14 cellular contexts compared by ENCODE assay signal in the genomic region with DNA sequence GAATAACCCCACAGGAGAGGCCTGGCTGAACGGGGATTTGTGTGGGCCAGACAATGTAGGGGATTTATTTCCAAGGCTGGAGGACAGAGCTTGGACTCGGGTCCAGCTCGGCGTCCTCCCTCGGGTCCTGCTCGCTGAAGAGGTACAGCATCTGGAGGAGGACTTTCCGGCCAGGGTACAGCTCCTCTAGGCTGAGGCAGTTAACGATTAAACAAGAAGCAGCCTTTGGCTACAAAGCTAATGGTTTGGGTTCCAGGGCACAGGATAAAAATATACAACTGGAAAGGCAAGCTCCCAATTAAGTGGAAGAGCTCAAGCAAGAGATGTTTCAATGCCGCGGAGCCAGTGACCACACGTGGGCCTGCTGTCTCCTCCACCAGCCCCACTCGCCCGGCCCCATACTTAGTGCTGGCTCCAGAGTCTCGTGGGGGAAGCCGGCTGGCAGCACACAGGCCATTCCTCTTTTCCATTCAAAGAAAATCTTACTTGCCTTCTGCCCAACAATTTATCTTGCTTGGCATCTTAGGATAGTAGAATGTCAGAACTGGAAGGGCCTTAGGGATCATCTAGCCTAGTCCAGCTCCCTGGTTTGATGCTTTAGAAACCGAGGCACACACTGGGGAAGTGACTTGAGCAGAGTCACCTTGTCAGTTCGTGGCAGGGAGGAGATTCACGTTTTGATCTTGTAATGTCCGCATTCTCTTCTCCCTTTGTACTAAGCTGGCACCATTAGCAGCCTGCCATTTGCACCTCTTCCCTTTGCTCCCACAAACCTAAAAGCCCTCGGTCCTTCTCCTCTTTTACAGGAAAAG.
A peak's percentile ranks its signal among the peaks of the same experiment; 100 is the strongest.
DNase-seq lines count a peak whose midpoint lies in the region; ATAC-seq, FAIRE-seq and TF ChIP-seq lines count a peak whose summit lies in the region.
"Had no signal": no experiment of that assay in that cellular context is flagged by ENCODE, and none has a peak within 500 bp of the region (broad histone marks: within the 10 kb centered on the region; RNA-seq: fewer than 3 reads in every experiment).

No MANE protein-coding gene starts in this region.

- H3K27ac ChIP-seq in AG04450 (ENCODE audit: low read depth, low read length) (peak overlapping the region; percentile 59), esophagus (ENCODE audit: low read depth in 2 of 2, low read length in 1 of 2) (peak overlapping the region; percentile 57 to 66), HepG2 (ENCODE audit: extremely low read length, insufficient read depth, low read length) (peak overlapping the region; percentile 26), spleen (peak overlapping the region in 6 of 8 donors; percentile 14 to 62 (median 44))

- TF ChIP-seq POLR2A in HepG2 (IDR thresholded peaks at IDR 0.05; ENCODE audit: insufficient read depth in 1 of 2, low read depth in 2 of 2, low read length in 2 of 2) (no peak), spleen (IDR thresholded peaks at IDR 0.05) (no peak)

- TF ChIP-seq CTCF in AG04450 (IDR thresholded peaks at IDR 0.05; ENCODE audit: low read depth, low read length) (no peak), HepG2 (CRISPR knock-in tag; IDR thresholded peaks at IDR 0.05) (0 out of 2 replicates have a peak, but pooled peaks have one; percentile 2), spleen (IDR thresholded peaks at IDR 0.05 in 8 of 11, conservative IDR thresholded peaks at IDR 0.05 in 3 of 11) (no peak)

- no peaks in the 10 kb centered on the region for H3K79me2 ChIP-seq in HepG2 (ENCODE audit: insufficient read depth, low read length)

- no peaks in the 10 kb centered on the region for H3K9me3 ChIP-seq in AG04450 (ENCODE audit: control insufficient read depth, insufficient read depth, low read length)
- H3K9me3 ChIP-seq in esophagus (ENCODE audit: control insufficient read depth in 2 of 2, insufficient read depth in 1 of 2, low read depth in 1 of 2, low read length in 1 of 2): no peaks in the 10 kb centered on the region
- no peaks in the 10 kb centered on the region for H3K9me3 ChIP-seq in HepG2 (ENCODE audit: low read length)
- H3K9me3 ChIP-seq in spleen: no peaks in the 10 kb centered on the region

- no peak overlapping the region for H2AFZ ChIP-seq in HepG2 (ENCODE audit: low read length)

- FAIRE-seq in HepG2 (lab: Jason Lieb, UNC): peak; percentile 84
- FAIRE-seq: G401.6, K562 had no signal

- in situ Hi-C loops in HepG2 (cut with HindIII; ENCODE audit: extremely low pct_ligation_motif_present, low pct_unique_long_range_greater_than_20kb): no loop called here

- POLR2A ChIA-PET in AG04450 (lab: Yijun Ruan, JAX): no interaction called here
- POLR2A ChIA-PET in HepG2 (lab: Yijun Ruan, JAX): interaction anchor here (0.8 to 1.4 kb wide), 2 partner anchors 23 to 99 kb away, joined by 3 to 7 read pairs; no protein-coding TSS in a partner anchor

- H3K4me1 ChIP-seq in esophagus (ENCODE audit: control insufficient read depth in 2 of 2, insufficient read depth in 2 of 2, low read length in 1 of 2) (peaks cover 5 to 7% of the 10 kb centered on the region in 2 donors), HepG2 (ENCODE audit: insufficient read depth, low read length) (peaks cover 47% of the 10 kb centered on the region), spleen (peaks cover 0 to 5% (median 0%) of the 10 kb centered on the region in 6 donors)

- no peaks in the 10 kb centered on the region for H3K36me3 Mint-ChIP-seq in activated CD4-positive, alpha-beta T cell treated with anti-CD3 and anti-CD28 coated beads, Interleukin-2, amount 10 ng/mL, durations not matched to agents 24 days and 14 days (ENCODE audit: low read depth)

- H3K36me3 ChIP-seq in esophagus (ENCODE audit: control insufficient read depth in 2 of 2, insufficient read depth in 2 of 2, low read length in 1 of 2) (no peaks in the 10 kb centered on the region), HepG2 (replicated peaks in 1 of 2; ENCODE audit: control insufficient read depth in 1 of 2, insufficient read depth in 2 of 2, low read length in 2 of 2) (no peaks in the 10 kb centered on the region), spleen (no peaks in the 10 kb centered on the region)

- no peak overlapping the region; the same call in 1 of the 2 replicates for H3K9ac ChIP-seq in HepG2 (ENCODE audit: insufficient read depth, low read depth, low read length)

- no peak for TF ChIP-seq RAD21 in HepG2 (CRISPR knock-in tag; IDR thresholded peaks at IDR 0.05)

- CTCF ChIA-PET in AG04450 (lab: Charles Lee): interaction anchor here (0.6 to 1.7 kb wide), 4 partner anchors 21 to 106 kb away, joined by 3 to 11 read pairs (median 4); no protein-coding TSS in a partner anchor
- CTCF ChIA-PET in HepG2 (lab: Yijun Ruan, JAX; ENCODE audit: low intra/inter-chr PET ratio, low total read pairs): no interaction called here

- no peaks in the 10 kb centered on the region for H3K4me1 Mint-ChIP-seq in activated CD4-positive, alpha-beta T cell treated with anti-CD3 and anti-CD28 coated beads, Interleukin-2, amount 10 ng/mL, durations not matched to agents 24 days and 14 days
- H3K4me1 Mint-ChIP-seq: activated B cell treated with CpG ODN at 0.5 μM for 24 hours had no signal

- 73 to 77% methylated on average over 20 of the region's 20 CpGs for WGBS in esophagus, 2 donors
- WGBS in HepG2 (ENCODE audit: low lambda C conversion rate): 26% methylated on average over 20 of the region's 20 CpGs
- WGBS in spleen, 5 donors: 81 to 93% (median 92%) methylated on average over 20 of the region's 20 CpGs

- no peaks in the 10 kb centered on the region for H3K9me3 Mint-ChIP-seq in activated CD4-positive, alpha-beta T cell treated with anti-CD3 and anti-CD28 coated beads, Interleukin-2, amount 10 ng/mL, durations not matched to agents 24 days and 14 days
- H3K9me3 Mint-ChIP-seq: activated B cell treated with CpG ODN at 0.5 μM for 24 hours; activated naive CD4-positive, alpha-beta T cell treated with anti-CD3 and anti-CD28 coated beads for 36 hours had no signal

- H3K4me2 ChIP-seq in HepG2 (ENCODE audit: low read depth, low read length): peak overlapping the region; percentile 63

- no peak overlapping the region for H3K27ac Mint-ChIP-seq in activated CD4-positive, alpha-beta T cell treated with anti-CD3 and anti-CD28 coated beads, Interleukin-2, amount 10 ng/mL, durations not matched to agents 24 days and 14 days
- H3K27ac Mint-ChIP-seq: activated B cell treated with CpG ODN at 0.5 μM for 24 hours; activated naive CD4-positive, alpha-beta T cell treated with anti-CD3 and anti-CD28 coated beads for 36 hours had no signal

- no peak overlapping the region for H3K4me3 ChIP-seq in AG04450 (ENCODE audit: low read depth, low read length)
- H3K4me3 ChIP-seq in esophagus (ENCODE audit: low read depth in 1 of 2, low read length in 2 of 2): no peak overlapping the region
- peak overlapping the region in 2 of 3 experiments; percentile 11 to 28; a peak in 1 of 6 replicates for H3K4me3 ChIP-seq in HepG2 (replicated peaks in 1 of 3; ENCODE audit: insufficient read depth in 1 of 3, low read depth in 2 of 3, low read length in 3 of 3)
- no peak overlapping the region for H3K4me3 ChIP-seq in spleen
- H3K4me3 ChIP-seq: K562 had no signal

- H4K20me1 ChIP-seq in HepG2 (ENCODE audit: insufficient read depth, low read length): no peaks in the 10 kb centered on the region

- ATAC-seq in HepG2: peak; percentile 87
- ATAC-seq: K562 had no signal

- peak in 1 of 2 experiments; percentile 36; a peak in 2 of 4 replicates for TF ChIP-seq EP300 in HepG2 (IDR thresholded peaks at IDR 0.05; ENCODE audit: low read depth in 2 of 2, low read length in 2 of 2)
- no peak for TF ChIP-seq EP300 in HepG2 (CRISPR knock-in tag; IDR thresholded peaks at IDR 0.05; ENCODE audit: borderline replicate concordance)

- intact Hi-C loops in HepG2 (cut with micrococcal nuclease; ENCODE audit: unreplicated experiment) (no loop called here), spleen (cut with DNase I; ENCODE audit: low total_unique reads) (no loop called here)
- intact Hi-C loops in activated CD4-positive, alpha-beta T cell treated with anti-CD3 and anti-CD28 coated beads, Interleukin-2, amount 10 ng/mL, durations not matched to agents 24 days and 14 days (cut with micrococcal nuclease): no loop called here

- no peak overlapping the region for H3K4me3 Mint-ChIP-seq in activated CD4-positive, alpha-beta T cell treated with anti-CD3 and anti-CD28 coated beads, Interleukin-2, amount 10 ng/mL, durations not matched to agents 24 days and 14 days
- H3K4me3 Mint-ChIP-seq: activated B cell treated with CpG ODN at 0.5 μM for 24 hours; activated naive CD4-positive, alpha-beta T cell treated with anti-CD3 and anti-CD28 coated beads for 36 hours had no signal

- DNase-seq in AG04450 (ENCODE audit: low read depth, low spot score) (no peak), HepG2 (ENCODE audit: low spot score) (no peak), spleen (peak; percentile 47), GM19240 (ENCODE audit: insufficient read length, low spot score) (no peak), iPS-NIHi11 (ENCODE audit: low spot score) (no peak), NCI-H1930 (lab: John Stamatoyannopoulos, UW) (no peak)
- no peak for DNase-seq in activated CD4-positive, alpha-beta T cell treated with anti-CD3 and anti-CD28 coated beads, Interleukin-2, amount 10 ng/mL, durations not matched to agents 24 days and 14 days
- DNase-seq: activated B cell treated with CpG ODN at 0.5 μM for 24 hours; activated naive CD4-positive, alpha-beta T cell treated with anti-CD3 and anti-CD28 coated beads for 36 hours; NCI-H1436; stimulated activated CD8-positive, alpha-beta memory T cell treated with anti-CD3 and anti-CD28 coated beads, Interleukin-4, amount 100 ng/mL, for 48 hours had no signal

- no TSS peak for BruUV-seq in HepG2 (replicated peaks; lab: Mats Ljungman, UMichigan)

- H3K27me3 ChIP-seq in AG04450 (ENCODE audit: control insufficient read depth, insufficient read depth, low read length) (no peaks in the 10 kb centered on the region), esophagus (ENCODE audit: control insufficient read depth in 1 of 2, insufficient read depth in 2 of 2, low read length in 2 of 2) (no peaks in the 10 kb centered on the region), HepG2 (ENCODE audit: control insufficient read depth in 1 of 2, insufficient read depth in 2 of 2, low read length in 2 of 2) (no peaks in the 10 kb centered on the region), spleen (replicated peaks in 1 of 7) (no peaks in the 10 kb centered on the region)

- H3K27me3 Mint-ChIP-seq in activated CD4-positive, alpha-beta T cell treated with anti-CD3 and anti-CD28 coated beads, Interleukin-2, amount 10 ng/mL, durations not matched to agents 24 days and 14 days: no peaks in the 10 kb centered on the region
- H3K27me3 Mint-ChIP-seq: activated B cell treated with CpG ODN at 0.5 μM for 24 hours had no signal

TF ChIP-seq in HepG2, 621 proteins besides CTCF, POLR2A, EP300 and RAD21 (continues in another document):
- TF ChIP-seq ADNP (CRISPR knock-in tag; IDR thresholded peaks at IDR 0.05) (no peak), RFXAP (CRISPR knock-in tag; IDR thresholded peaks at IDR 0.05; ENCODE audit: borderline replicate concordance) (no peak), EED (CRISPR knock-in tag; IDR thresholded peaks at IDR 0.05) (0 out of 2 replicates have a peak, but pooled peaks have one; percentile 30), MLLT10 (CRISPR knock-in tag; IDR thresholded peaks at IDR 0.05) (no peak)

Comparison
In these comparisons a context has a peak if more than half of its experiments do, and no peak if none do; other contexts are left out.
1. H3K4me3 ChIP-seq: peak in HepG2 (2 of 3); none in AG04450 (single experiment), esophagus (0 of 2) and spleen (0 of 8).
2. Peak in every context shown above with its lines, with median percentiles within 50 percentile points of each other: H3K27ac ChIP-seq.